ENCODE assay signal across 8 cellular contexts in genomic region chr13:46492946-46493345, GRCh38.
DNase-seq lines count a peak whose midpoint lies in the region; ATAC-seq, FAIRE-seq and TF ChIP-seq lines count a peak whose summit lies in the region.

No MANE protein-coding gene starts in this region.

- no peak overlapping the region for H3K27ac ChIP-seq in H1 (ENCODE audit: low read depth, low read length)

- H2BK5ac ChIP-seq in H1 (ENCODE audit: low read depth, low read length): no peak overlapping the region

- DNase-seq in AG08396 (ENCODE audit: low spot score) (peak; percentile 40), NCI-H69 (lab: John Stamatoyannopoulos, UW) (peak; percentile 44), H1 (ENCODE audit: low read depth in 1 of 2, low spot score in 2 of 2) (no peak), middle frontal gyrus (ENCODE audit: extremely low spot score, low spot score) (peak; percentile 56), mesenteric fat pad (ENCODE audit: low spot score) (no peak)

- ATAC-seq in GM18520 (IDR thresholded peaks at IDR 0.05; ENCODE audit: unreplicated experiment) (no peak), HG03095 (IDR thresholded peaks at IDR 0.05; ENCODE audit: unreplicated experiment) (no peak)

- no peak overlapping the region for H2BK15ac ChIP-seq in H1 (ENCODE audit: low read length)

- no peaks in the 10 kb centered on the region for H3K79me2 ChIP-seq in H1 (ENCODE audit: control insufficient read depth in 1 of 2, insufficient read depth in 2 of 2, low read length in 2 of 2)

- TF ChIP-seq CTCF in GM12874 (IDR thresholded peaks at IDR 0.05; ENCODE audit: insufficient read depth, low read depth, low read length) (peak; percentile 38), H1 (IDR thresholded peaks at IDR 0.05; ENCODE audit: control extremely low read depth in 1 of 3, insufficient read depth in 1 of 3, low read depth in 1 of 3, low read length in 3 of 3) (peak in 2 of 3 experiments; percentile 57 to 61; a peak in 2 of 4 replicates)

- H4K91ac ChIP-seq in H1 (replicated peaks; ENCODE audit: insufficient read length, low read length): no peak overlapping the region

- H3K56ac ChIP-seq in H1 (replicated peaks; ENCODE audit: insufficient read length, low read depth, low read length): no peak overlapping the region

- H3K23ac ChIP-seq in H1 (ENCODE audit: insufficient read length): no peak overlapping the region

- H2BK20ac ChIP-seq in H1 (ENCODE audit: low read length): no peak overlapping the region

- H3K4me1 ChIP-seq in H1 (replicated peaks in 1 of 4; ENCODE audit: control insufficient read depth in 3 of 4, insufficient read depth in 4 of 4, low read length in 3 of 4): no peaks in the 10 kb centered on the region

- no peaks in the 10 kb centered on the region for H3K9me3 ChIP-seq in H1 (ENCODE audit: insufficient read depth in 2 of 2, low read depth in 1 of 2, low read length in 1 of 2)

- POLR2A ChIA-PET in H1 (lab: Charles Lee; ENCODE audit: partially characterized antibody): no interaction called here

- TF ChIP-seq POLR2A in H1 (IDR thresholded peaks at IDR 0.05; ENCODE audit: control extremely low read depth in 1 of 2, low read depth in 2 of 2, low read length in 2 of 2): no peak

- no peak overlapping the region for H3K4me3 ChIP-seq in H1 (ENCODE audit: extremely low read depth in 1 of 4, insufficient read depth in 2 of 4, low read depth in 3 of 4, low read length in 4 of 4)

- H3K4ac ChIP-seq in H1 (replicated peaks; ENCODE audit: insufficient read length, low read depth, low read length): no peak overlapping the region

- no peaks in the 10 kb centered on the region for H3K27me3 ChIP-seq in H1 (replicated peaks in 1 of 4; ENCODE audit: control insufficient read depth in 3 of 4, extremely low read depth in 1 of 4, insufficient read depth in 3 of 4, low read length in 3 of 4)

- H3K23me2 ChIP-seq in H1 (ENCODE audit: low read depth, low read length): no peaks in the 10 kb centered on the region

- CTCF ChIA-PET in H1 (lab: Charles Lee; ENCODE audit: partially characterized antibody): interaction anchor here (4.1 kb wide), 1 partner anchor 228 kb away, joined by 36 read pairs; no protein-coding TSS in a partner anchor

- no peak overlapping the region for H2AK5ac ChIP-seq in H1 (ENCODE audit: low read depth, low read length)

- no peak overlapping the region for H4K5ac ChIP-seq in H1 (ENCODE audit: insufficient read length, low read depth, low read length)

- H2BK120ac ChIP-seq in H1 (replicated peaks; ENCODE audit: low read depth, low read length): no peak overlapping the region

- H4K8ac ChIP-seq in H1 (ENCODE audit: extremely low read depth, insufficient read depth, low read length): no peak overlapping the region

- H2AFZ ChIP-seq in H1 (ENCODE audit: low read length): no peak overlapping the region

- H3K79me1 ChIP-seq in H1 (ENCODE audit: low read depth, low read length): no peaks in the 10 kb centered on the region

- no peak overlapping the region for H3K9ac ChIP-seq in H1 (replicated peaks in 1 of 4; ENCODE audit: extremely low read depth in 1 of 4, low read depth in 3 of 4, low read length in 3 of 4)

- no peak overlapping the region for H3K14ac ChIP-seq in H1 (ENCODE audit: insufficient read length)

- no peak for TF ChIP-seq EP300 in H1 (IDR thresholded peaks at IDR 0.05; ENCODE audit: borderline replicate concordance in 1 of 2, low read depth in 2 of 2, low read length in 2 of 2)

- TF ChIP-seq RAD21 in H1 (IDR thresholded peaks at IDR 0.05 in 1 of 2, conservative IDR thresholded peaks at IDR 0.05 in 1 of 2; ENCODE audit: low read depth in 2 of 2, low read length in 2 of 2): peak; percentile 83 to 86

- H4K20me1 ChIP-seq in H1 (replicated peaks in 1 of 2; ENCODE audit: control insufficient read depth in 1 of 2, insufficient read depth in 2 of 2, low read length in 2 of 2): no peaks in the 10 kb centered on the region

- H3K36me3 ChIP-seq in H1 (ENCODE audit: control insufficient read depth in 2 of 4, insufficient read depth in 4 of 4, low read length in 3 of 4): no peaks in the 10 kb centered on the region

- H2BK12ac ChIP-seq in H1 (ENCODE audit: low read depth, low read length): no peak overlapping the region

- WGBS in H1 (ENCODE audit: extremely low coverage in 1 of 2, insufficient coverage in 1 of 2, insufficient read length in 1 of 2, insufficient replicate concordance in 2 of 2, low coverage in 1 of 2, low lambda C conversion rate in 2 of 2, missing lambda C conversion rate in 1 of 2), 2 experiments: 24% methylated on average over 1 of the region's 1 CpG; no CpG with 5 or more reads in 1 of the 2 experiments

- H3K18ac ChIP-seq in H1 (ENCODE audit: extremely low read depth, low read length): no peak overlapping the region

- H3K4me2 ChIP-seq in H1 (ENCODE audit: insufficient read depth in 1 of 2, low read depth in 2 of 2, low read length in 2 of 2): no peak overlapping the region

- peak; percentile 69 for FAIRE-seq in H1 (lab: Jason Lieb, UNC)

TF ChIP-seq in H1, 55 proteins besides CTCF, POLR2A, EP300 and RAD21 (continues in another document):
- TF ChIP-seq SIN3A (conservative IDR thresholded peaks at IDR 0.05 in 1 of 2, IDR thresholded peaks at IDR 0.05 in 1 of 2; ENCODE audit: low read depth in 1 of 2, low read length in 2 of 2): no peak
- no peak for TF ChIP-seq CHD2 (IDR thresholded peaks at IDR 0.05; ENCODE audit: low read length)
- no peak for TF ChIP-seq SIX5 (IDR thresholded peaks at IDR 0.05; ENCODE audit: low read depth, low read length)
- TF ChIP-seq SAP30 (IDR thresholded peaks at IDR 0.05; ENCODE audit: insufficient read depth, insufficient replicate concordance, low read length): no peak
- TF ChIP-seq RBBP5 (IDR thresholded peaks at IDR 0.05; ENCODE audit: borderline replicate concordance, low read depth, low read length): no peak
- no peak for TF ChIP-seq KDM4A (IDR thresholded peaks at IDR 0.05; ENCODE audit: low read depth, low read length, severe bottlenecking)

Comparison
In these comparisons a context has a peak if more than half of its experiments do, and no peak if none do; other contexts are left out.
1. DNase-seq: peak in AG08396 (single experiment), NCI-H69 (single experiment) and middle frontal gyrus (single experiment); none in H1 (0 of 2) and mesenteric fat pad (single experiment).